1 cellular context compared by ENCODE assay signal in genomic region chr7:23191022-23191421, GRCh38.
TF ChIP-seq lines count a peak whose summit lies in the region.

No MANE protein-coding gene starts in this region.

TF ChIP-seq in K562, 482 proteins besides CTCF, POLR2A, EP300 and RAD21 (continues in another document):
- TF ChIP-seq ZBTB2 (IDR thresholded peaks at IDR 0.05) (0 out of 2 replicates have a peak, but pooled peaks have one; percentile 39), SMARCC2 (IDR thresholded peaks at IDR 0.05; ENCODE audit: low read depth) (peak; percentile 81), PRDM10 (IDR thresholded peaks at IDR 0.05; ENCODE audit: partially characterized antibody) (no peak), NR2F6 (CRISPR knock-in tag; IDR thresholded peaks at IDR 0.05) (no peak), TARDBP (IDR thresholded peaks at IDR 0.05) (no peak), ID3 (CRISPR knock-in tag; IDR thresholded peaks at IDR 0.05) (no peak), ID3 (tag; IDR thresholded peaks at IDR 0.05) (no peak), MBD2 (IDR thresholded peaks at IDR 0.05; ENCODE audit: borderline replicate concordance, low read depth) (peak; percentile 48; the same call in 1 of the 2 replicates), GATAD2A (IDR thresholded peaks at IDR 0.05) (peak; percentile 56; the same call in 1 of the 2 replicates), POLR2B (IDR thresholded peaks at IDR 0.05; ENCODE audit: low read depth, partially characterized antibody) (no peak), FOXA1 (IDR thresholded peaks at IDR 0.05; ENCODE audit: borderline replicate concordance) (peak; percentile 77), SETDB1 (IDR thresholded peaks at IDR 0.05; ENCODE audit: low read length) (no peak), MTA1 (IDR thresholded peaks at IDR 0.05; ENCODE audit: borderline replicate concordance) (peak; percentile 73), KDM5B (IDR thresholded peaks at IDR 0.05; ENCODE audit: insufficient replicate concordance, low read depth, low read length) (no peak), KLF6 (CRISPR knock-in tag; IDR thresholded peaks at IDR 0.05; ENCODE audit: borderline replicate concordance) (no peak), HMG20B (CRISPR knock-in tag; IDR thresholded peaks at IDR 0.05) (no peak), SMAD1 (IDR thresholded peaks at IDR 0.05; ENCODE audit: low read depth, low read length, partially characterized antibody) (peak; percentile 44), RNF2 (IDR thresholded peaks at IDR 0.05) (peak; percentile 37; the same call in 1 of the 2 replicates), MTF1 (CRISPR knock-in tag; IDR thresholded peaks at IDR 0.05; ENCODE audit: borderline replicate concordance) (no peak), FOXM1 (IDR thresholded peaks at IDR 0.05; ENCODE audit: low read depth) (peak; percentile 63), FOXM1 (CRISPR knock-in tag; IDR thresholded peaks at IDR 0.05; ENCODE audit: low read depth) (no peak), TRIM28 (IDR thresholded peaks at IDR 0.05) (peak; percentile 45; the same call in 1 of the 2 replicates), ATF7 (IDR thresholded peaks at IDR 0.05) (peak; percentile 60), TRIM24 (IDR thresholded peaks at IDR 0.05) (peak; percentile 77 to 81; a peak in 3 of 4 replicates), AFF1 (IDR thresholded peaks at IDR 0.05; ENCODE audit: low read depth in 1 of 2, partially characterized antibody in 2 of 2) (no peak), PKNOX1 (IDR thresholded peaks at IDR 0.05) (peak; percentile 52; the same call in 1 of the 2 replicates), SFPQ (IDR thresholded peaks at IDR 0.05; ENCODE audit: low read depth, low read length) (no peak), MAFF (IDR thresholded peaks at IDR 0.05; ENCODE audit: low read length) (peak; percentile 98), YY1 (IDR thresholded peaks at IDR 0.05; ENCODE audit: borderline replicate concordance in 1 of 3, control insufficient read depth in 1 of 3, extremely low read depth in 1 of 3, insufficient read depth in 3 of 3, insufficient read length in 1 of 3, insufficient replicate concordance in 2 of 3, low read depth in 1 of 3, low read length in 2 of 3) (peak in 1 of 3 experiments; percentile 46), KDM1A (IDR thresholded peaks at IDR 0.05) (peak; percentile 90 to 91), FOXJ3 (CRISPR knock-in tag; IDR thresholded peaks at IDR 0.05) (no peak), MAZ (CRISPR knock-in tag; conservative IDR thresholded peaks at IDR 0.05 in 1 of 2, IDR thresholded peaks at IDR 0.05 in 1 of 2) (0 out of 4 replicates have a peak, but pooled peaks of 1 of the 2 experiments have one; percentile 33), TEAD2 (tag; IDR thresholded peaks at IDR 0.05) (0 out of 2 replicates have a peak, but pooled peaks have one; percentile 13), EHMT2 (IDR thresholded peaks at IDR 0.05) (peak; percentile 84), MTA2 (IDR thresholded peaks at IDR 0.05; ENCODE audit: low read depth) (peak; percentile 61), C11orf30 (IDR thresholded peaks at IDR 0.05; ENCODE audit: low read depth) (peak; percentile 100), MNT (conservative IDR thresholded peaks at IDR 0.05) (peak in 1 of 2 experiments; percentile 67; a peak in 3 of 4 replicates), PML (IDR thresholded peaks at IDR 0.05; ENCODE audit: low read length) (0 out of 2 replicates have a peak, but pooled peaks have one; percentile 34), SUPT5H (IDR thresholded peaks at IDR 0.05) (0 out of 2 replicates have a peak, but pooled peaks have one; percentile 30), ARNT (IDR thresholded peaks at IDR 0.05) (peak; percentile 52 to 81; a peak in 2 of 4 replicates), BHLHE40 (IDR thresholded peaks at IDR 0.05; ENCODE audit: low read length) (peak; percentile 59), ZEB2 (IDR thresholded peaks at IDR 0.05) (peak; percentile 65; the same call in 1 of the 2 replicates), L3MBTL2 (IDR thresholded peaks at IDR 0.05) (0 out of 2 replicates have a peak, but pooled peaks have one; percentile 22), SAP30 (IDR thresholded peaks at IDR 0.05; ENCODE audit: borderline replicate concordance, insufficient read depth, low read depth, low read length, poor library complexity, severe bottlenecking) (no peak), ARID3A (IDR thresholded peaks at IDR 0.05; ENCODE audit: borderline replicate concordance, low read depth, low read length) (peak; percentile 77; the same call in 1 of the 2 replicates), NCOR1 (IDR thresholded peaks at IDR 0.05) (peak; percentile 85), JUND (IDR thresholded peaks at IDR 0.05; ENCODE audit: borderline replicate concordance, low read depth, low read length) (peak; percentile 62), JUND (tag; IDR thresholded peaks at IDR 0.05; ENCODE audit: borderline replicate concordance, low read depth, low read length) (peak; percentile 70; the same call in 1 of the 3 replicates), NCOA2 (IDR thresholded peaks at IDR 0.05; ENCODE audit: partially characterized antibody in 2 of 2) (peak in 1 of 2 experiments; percentile 47), NRF1 (conservative IDR thresholded peaks at IDR 0.05 in 1 of 2, IDR thresholded peaks at IDR 0.05 in 1 of 2) (peak in 1 of 2 experiments; percentile 7; a peak in 1 of 4 replicates), SMARCE1 (IDR thresholded peaks at IDR 0.05) (peak; percentile 92), CREM (IDR thresholded peaks at IDR 0.05; ENCODE audit: low read depth) (peak; percentile 49), SIX5 (IDR thresholded peaks at IDR 0.05; ENCODE audit: borderline replicate concordance in 1 of 2, insufficient read depth in 1 of 2, low read depth in 1 of 2, low read length in 2 of 2) (no peak), TCF3 (CRISPR knock-in tag; IDR thresholded peaks at IDR 0.05) (peak; percentile 61)
